In genomic region chr2:186060744-186061143, GRCh38 we compare ENCODE assay signal across 26 cellular contexts.
DNase-seq lines count a peak whose midpoint lies in the region; ATAC-seq, FAIRE-seq and TF ChIP-seq lines count a peak whose summit lies in the region.
"Had no signal": no experiment of that assay in that cellular context is flagged by ENCODE, and none has a peak within 500 bp of the region (broad histone marks: within the 10 kb centered on the region; RNA-seq: fewer than 3 reads in every experiment).

No MANE protein-coding gene starts in this region.

- no peaks in the 10 kb centered on the region for H3K9me3 ChIP-seq in WERI-Rb-1 (ENCODE audit: severe bottlenecking)
- H3K9me3 ChIP-seq: Caco-2, SJSA1 had no signal

- ATAC-seq in SK-N-SH treated with all-trans-retinoic acid at 6 μM for 48 hours (peak; percentile 91), HG02870 (IDR thresholded peaks at IDR 0.05; ENCODE audit: unreplicated experiment) (no peak)
- ATAC-seq: CD8-positive, alpha-beta T cell; GM12878; HCT116 had no signal

- H3K4me3 ChIP-seq in WERI-Rb-1 (ENCODE audit: low read depth, low read length) = no peak overlapping the region
- H3K4me3 ChIP-seq: GM12878, SJSA1 had no signal

- TF ChIP-seq CTCF in WERI-Rb-1 (IDR thresholded peaks at IDR 0.05; ENCODE audit: low read depth, low read length) = no peak

- no peaks in the 10 kb centered on the region for H3K36me3 ChIP-seq in WERI-Rb-1
- H3K36me3 ChIP-seq: SJSA1 had no signal

- H3K27ac ChIP-seq in WERI-Rb-1 = no peak overlapping the region
- H3K27ac ChIP-seq: 22Rv1, C4-2B, KMS-11, SJSA1 had no signal

- peak; percentile 36 for FAIRE-seq in islet of Langerhans (lab: Jason Lieb, UNC)
- FAIRE-seq: GM12878, H1 had no signal

- peak; percentile 8 for DNase-seq in NCI-H1105 treated with DMSO at 0.1 percent for 48 hours (lab: John Stamatoyannopoulos, UW)
- DNase-seq in NCI-H1105 (lab: John Stamatoyannopoulos, UW) = no peak
- no peak for DNase-seq in NCI-H187 treated with DMSO at 0.1 percent for 48 hours (lab: John Stamatoyannopoulos, UW)
- no peak for DNase-seq in WERI-Rb-1
- DNase-seq in SKM-1 treated with dmso at 0.1 percent for 144 hours (lab: John Stamatoyannopoulos, UW; ENCODE audit: unreplicated experiment) = no peak
- DNase-seq: Caco-2; CD8-positive, alpha-beta T cell; GDM1; NCI-H1048; NCI-H1436; NCI-H2029; NCI-H446 treated with DMSO at 0.1 percent for 48 hours; NCI-H526; NCI-H82; NK-92 treated with Interleukin-12 subunit alpha and Interleukin-12 subunit beta, amount 100 ng/mL, for 24 hours; Right ventricle myocardium superior had no signal

- no peaks in the 10 kb centered on the region for H3K27me3 ChIP-seq in WERI-Rb-1 (ENCODE audit: insufficient read depth, low read depth, severe bottlenecking)
- H3K27me3 ChIP-seq: SJSA1 had no signal

TF ChIP-seq in SK-N-SH treated with all-trans-retinoic acid at 6 μM for 48 hours, 23 proteins besides CTCF, POLR2A, EP300 and RAD21:
- TF ChIP-seq ZNF565 (CRISPR knock-in tag; conservative IDR thresholded peaks at IDR 0.05; ENCODE audit: low read depth) = no peak
- 0 out of 2 replicates have a peak, but pooled peaks have one; percentile 27 for TF ChIP-seq SNAI2 (CRISPR knock-in tag; IDR thresholded peaks at IDR 0.05)
- TF ChIP-seq ISL1 (CRISPR knock-in tag; IDR thresholded peaks at IDR 0.05) = peak; percentile 99
- no peak for TF ChIP-seq OSR1 (CRISPR knock-in tag; IDR thresholded peaks at IDR 0.05)
- TF ChIP-seq ARNTL (CRISPR knock-in tag; IDR thresholded peaks at IDR 0.05; ENCODE audit: borderline replicate concordance, low read depth) = no peak
- TF ChIP-seq ZC3H10 (CRISPR knock-in tag; IDR thresholded peaks at IDR 0.05) = peak; percentile 94; the same call in 1 of the 2 replicates
- TF ChIP-seq CSDC2 (CRISPR knock-in tag; IDR thresholded peaks at IDR 0.05) = no peak
- TF ChIP-seq ZNF8 (CRISPR knock-in tag; IDR thresholded peaks at IDR 0.05) = peak; percentile 74
- peak; percentile 85 for TF ChIP-seq PATZ1 (CRISPR knock-in tag; IDR thresholded peaks at IDR 0.05; ENCODE audit: borderline replicate concordance)
- TF ChIP-seq TSHZ2 (CRISPR knock-in tag; IDR thresholded peaks at IDR 0.05) = peak; percentile 99
- no peak; the same call in 1 of the 2 replicates for TF ChIP-seq GLIS3 (CRISPR knock-in tag; IDR thresholded peaks at IDR 0.05)
- TF ChIP-seq TOX (CRISPR knock-in tag; IDR thresholded peaks at IDR 0.05; ENCODE audit: borderline replicate concordance) = peak; percentile 80; the same call in 1 of the 2 replicates
- TF ChIP-seq CREB5 (CRISPR knock-in tag; IDR thresholded peaks at IDR 0.05; ENCODE audit: low read depth) = peak; percentile 95
- no peak for TF ChIP-seq PPARA (CRISPR knock-in tag; IDR thresholded peaks at IDR 0.05; ENCODE audit: borderline replicate concordance)
- peak; percentile 100 for TF ChIP-seq TCF4 (CRISPR knock-in tag; IDR thresholded peaks at IDR 0.05; ENCODE audit: borderline replicate concordance)
- TF ChIP-seq RARB (CRISPR knock-in tag; IDR thresholded peaks at IDR 0.05) = peak; percentile 82; the same call in 1 of the 2 replicates
- peak; percentile 73; the same call in 1 of the 2 replicates for TF ChIP-seq BACH2 (CRISPR knock-in tag; IDR thresholded peaks at IDR 0.05; ENCODE audit: borderline replicate concordance)
- peak; percentile 99 for TF ChIP-seq POU6F1 (CRISPR knock-in tag; IDR thresholded peaks at IDR 0.05; ENCODE audit: borderline replicate concordance, low read depth)
- TF ChIP-seq ZFP30 (CRISPR knock-in tag; IDR thresholded peaks at IDR 0.05) = peak; percentile 25; the same call in 1 of the 2 replicates
- 0 out of 2 replicates have a peak, but pooled peaks have one; percentile 23 for TF ChIP-seq ZNF70 (CRISPR knock-in tag; IDR thresholded peaks at IDR 0.05)
- TF ChIP-seq ZFP3 (CRISPR knock-in tag; IDR thresholded peaks at IDR 0.05) = no peak
- TF ChIP-seq ESRRG (CRISPR knock-in tag; IDR thresholded peaks at IDR 0.05) = peak; percentile 75; the same call in 1 of the 2 replicates
- peak; percentile 96 for TF ChIP-seq CSRNP3 (CRISPR knock-in tag; IDR thresholded peaks at IDR 0.05)
